Comparison of ENCODE assay signal across 26 cellular contexts in the genomic region with DNA sequence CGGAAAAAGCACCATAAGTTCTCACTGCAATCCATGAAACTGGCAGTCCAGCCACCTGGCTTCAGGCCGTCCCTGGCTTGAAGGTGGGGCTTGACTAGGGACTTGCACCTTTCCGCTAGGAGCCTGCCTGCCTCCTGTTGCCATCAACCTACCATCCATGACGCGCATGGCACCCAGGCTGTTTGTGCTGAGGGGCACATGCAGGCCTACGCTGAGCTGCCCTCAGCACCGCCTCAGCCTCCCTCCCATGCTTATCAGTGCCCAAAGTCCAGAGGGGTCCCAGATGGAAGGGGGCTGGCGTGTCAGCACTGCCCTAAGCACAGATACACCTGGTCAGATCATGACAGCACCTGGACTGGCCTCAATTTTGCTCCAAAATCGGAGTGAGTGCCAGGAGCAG.
"Had no signal": no experiment of that assay in that cellular context is flagged by ENCODE, and none has a peak within 500 bp of the region (broad histone marks: within the 10 kb centered on the region; RNA-seq: fewer than 3 reads in every experiment).

No MANE protein-coding gene starts in this region.

- H3K27me3 Mint-ChIP-seq: activated naive CD4-positive, alpha-beta T cell treated with anti-CD3 and anti-CD28 coated beads, Interleukin-2, amount 50 U/mL, for 24 hours had no signal

- H3K4me3 Mint-ChIP-seq: activated CD8-positive, alpha-beta T cell treated with anti-CD3 and anti-CD28 coated beads, Interleukin-2, amount 10 ng/mL, durations not matched to agents 7 days and 5 days; activated naive CD4-positive, alpha-beta T cell treated with anti-CD3 and anti-CD28 coated beads, Interleukin-2, amount 50 U/mL, for 24 hours; T-helper 1 cell treated with Interleukin-12 subunit alpha and Interleukin-12 subunit beta and Interleukin-4 antibody, amounts not matched to agents 30 μg/mL and 1 μg/mL, for 36 hours; WTC11 had no signal

- H3K36me3 ChIP-seq: breast epithelium, MG63, SJCRH30 had no signal

- ATAC-seq: activated CD8-positive, alpha-beta T cell treated with anti-CD3 and anti-CD28 coated beads, Interleukin-2, amount 10 ng/mL, durations not matched to agents 7 days and 5 days; Panc1 had no signal

- H3K4me2 ChIP-seq: SK-N-SH had no signal

- H3K27ac Mint-ChIP-seq: activated CD8-positive, alpha-beta T cell treated with anti-CD3 and anti-CD28 coated beads, Interleukin-2, amount 10 ng/mL, durations not matched to agents 7 days and 5 days; activated naive CD4-positive, alpha-beta T cell treated with anti-CD3 and anti-CD28 coated beads, Interleukin-2, amount 50 U/mL, for 24 hours; T-helper 1 cell treated with Interleukin-12 subunit alpha and Interleukin-12 subunit beta and Interleukin-4 antibody, amounts not matched to agents 30 μg/mL and 1 μg/mL, for 36 hours; WTC11 had no signal

- H3K36me3 Mint-ChIP-seq: activated naive CD4-positive, alpha-beta T cell treated with anti-CD3 and anti-CD28 coated beads, Interleukin-2, amount 50 U/mL, for 24 hours; WTC11 had no signal

- H3K27me3 ChIP-seq: breast epithelium, MG63, SJCRH30 had no signal

- H3K4me1 Mint-ChIP-seq: activated naive CD4-positive, alpha-beta T cell treated with anti-CD3 and anti-CD28 coated beads, Interleukin-2, amount 50 U/mL, for 24 hours; WTC11 had no signal

- H3K27ac ChIP-seq: breast epithelium, SJCRH30 had no signal

- DNase-seq: activated CD4-positive, alpha-beta T cell treated with anti-CD3 and anti-CD28 coated beads for 48 hours; activated CD4-positive, alpha-beta T cell treated with anti-CD3 and anti-CD28 coated beads, Interleukin-2, amount 50 U/mL, for 4 hours; activated CD4-positive, CD25-positive, alpha-beta regulatory T cell treated with anti-CD3 and anti-CD28 coated beads, Interleukin-2, amount 50 U/mL, for 72 hours; activated CD8-positive, alpha-beta memory T cell treated with anti-CD3 and anti-CD28 coated beads, Interleukin-2, amount 50 U/mL, for 48 hours; activated CD8-positive, alpha-beta T cell treated with anti-CD3 and anti-CD28 coated beads, Interleukin-2, amount 10 ng/mL, durations not matched to agents 7 days and 5 days; activated naive CD4-positive, alpha-beta T cell; activated T-cell treated with anti-CD3 and anti-CD28 coated beads, Interleukin-2, amount 50 U/mL, for 1 hour; aorta; central memory CD4-positive, alpha-beta T cell; MG63; MV-4-11; NCI-H1092 treated with DMSO at 0.1 percent for 48 hours; NCI-H1417 treated with DMSO at 0.1 percent for 48 hours; NCI-H1694 treated with DMSO at 0.1 percent for 48 hours; NCI-H2029 treated with DMSO at 0.1 percent for 48 hours; NCI-H345; NCI-H510A; NCI-H526 treated with DMSO at 0.1 percent for 48 hours; Right ventricle myocardium superior had no signal

- H3K9me3 ChIP-seq: breast epithelium, SJCRH30, SK-N-SH had no signal

- H3K9me3 Mint-ChIP-seq: T-helper 1 cell treated with Interleukin-12 subunit alpha and Interleukin-12 subunit beta and Interleukin-4 antibody, amounts not matched to agents 30 μg/mL and 1 μg/mL, for 36 hours had no signal

- H3K4me1 ChIP-seq: breast epithelium, SJCRH30 had no signal

- H3K9ac ChIP-seq: SK-N-SH had no signal

- H3K4me3 ChIP-seq: breast epithelium, MG63, SJCRH30 had no signal

- H3K9me2 ChIP-seq: SK-N-SH had no signal
